In the genomic region with DNA sequence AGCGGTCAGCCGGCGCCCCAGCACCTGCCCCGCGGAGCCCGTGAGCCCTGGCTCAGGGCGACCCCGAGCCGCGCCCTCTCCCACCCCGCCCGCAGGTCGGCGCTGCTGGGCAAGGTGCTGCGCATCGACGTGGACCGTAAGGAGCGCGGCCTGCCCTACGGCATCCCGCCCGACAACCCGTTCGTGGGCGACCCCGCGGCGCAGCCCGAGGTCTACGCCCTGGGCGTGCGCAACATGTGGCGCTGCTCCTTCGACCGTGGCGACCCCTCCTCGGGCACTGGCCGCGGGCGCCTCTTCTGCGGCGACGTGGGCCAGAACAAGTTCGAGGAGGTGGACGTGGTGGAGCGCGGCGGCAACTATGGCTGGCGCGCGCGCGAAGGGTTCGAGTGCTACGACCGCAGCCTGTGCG, we compare ENCODE assay signal across 11 cellular contexts. TPM values are rescaled to one million over a fixed set of nuclear protein-coding genes. Genes with fewer than 3 reads are reported as not detected.
DNase-seq lines count a peak whose midpoint lies in the region; ATAC-seq and TF ChIP-seq lines count a peak whose summit lies in the region.
"Had no signal": no experiment of that assay in that cellular context is flagged by ENCODE, and none has a peak within 500 bp of the region (broad histone marks: within the 10 kb centered on the region; RNA-seq: fewer than 3 reads in every experiment).

No MANE protein-coding gene starts in this region.

- DNase-seq in activated T-cell treated with anti-CD3 and anti-CD28 coated beads, Interleukin-2, amount 50 U/mL, for 72 hours = peak; percentile 19 to 25
- DNase-seq in activated T-cell treated with anti-CD3 and anti-CD28 coated beads for 4 hours (no peak), suprapubic skin (ENCODE audit: low spot score in 2 of 2) (no peak), uterus (no peak), NCI-H510A treated with DMSO at 0.1 percent for 48 hours (lab: John Stamatoyannopoulos, UW) (no peak)
- DNase-seq in activated CD8-positive, alpha-beta T cell treated with anti-CD3 and anti-CD28 coated beads for 36 hours = peak; percentile 20
- DNase-seq in CD8-positive, alpha-beta memory T cell = no peak
- DNase-seq: KBM-7, nucleus accumbens, small intestine had no signal

- no peaks in the 10 kb centered on the region for H3K9me3 Mint-ChIP-seq in activated T-cell treated with anti-CD3 and anti-CD28 coated beads, Interleukin-2, amount 50 U/mL, for 72 hours
- no peaks in the 10 kb centered on the region for H3K9me3 Mint-ChIP-seq in activated CD8-positive, alpha-beta T cell treated with anti-CD3 and anti-CD28 coated beads for 36 hours
- no peaks in the 10 kb centered on the region for H3K9me3 Mint-ChIP-seq in CD8-positive, alpha-beta memory T cell

- H3K36me3 Mint-ChIP-seq in activated T-cell treated with anti-CD3 and anti-CD28 coated beads, Interleukin-2, amount 50 U/mL, for 72 hours (ENCODE audit: insufficient read depth in 2 of 2) = no peaks in the 10 kb centered on the region
- no peaks in the 10 kb centered on the region for H3K36me3 Mint-ChIP-seq in activated CD8-positive, alpha-beta T cell treated with anti-CD3 and anti-CD28 coated beads for 36 hours (ENCODE audit: low read depth)
- H3K36me3 Mint-ChIP-seq in CD8-positive, alpha-beta memory T cell = no peaks in the 10 kb centered on the region

- no peaks in the 10 kb centered on the region for H3K36me3 ChIP-seq in iPS-15b (ENCODE audit: control insufficient read depth, insufficient read depth, low read length)
- H3K36me3 ChIP-seq in suprapubic skin = no peaks in the 10 kb centered on the region
- H3K36me3 ChIP-seq in CD8-positive, alpha-beta memory T cell (ENCODE audit: insufficient read depth, low read length) = no peaks in the 10 kb centered on the region
- no peaks in the 10 kb centered on the region for H3K36me3 ChIP-seq in uterus

- H3K27me3 Mint-ChIP-seq in activated T-cell treated with anti-CD3 and anti-CD28 coated beads, Interleukin-2, amount 50 U/mL, for 72 hours (ENCODE audit: low read depth) = peaks cover 74% of the 10 kb centered on the region
- peaks cover 41% of the 10 kb centered on the region for H3K27me3 Mint-ChIP-seq in activated CD8-positive, alpha-beta T cell treated with anti-CD3 and anti-CD28 coated beads for 36 hours
- H3K27me3 Mint-ChIP-seq in CD8-positive, alpha-beta memory T cell = peaks cover 47 to 69% of the 10 kb centered on the region in 2 donors

- H3K4me3 ChIP-seq in iPS-15b (ENCODE audit: low read depth, low read length) = peak overlapping the region; percentile 31
- peak overlapping the region; percentile 26 for H3K4me3 ChIP-seq in suprapubic skin
- no peak overlapping the region for H3K4me3 ChIP-seq in CD8-positive, alpha-beta memory T cell (ENCODE audit: low read length)
- no peak overlapping the region for H3K4me3 ChIP-seq in uterus

- no peak overlapping the region for H3K27ac Mint-ChIP-seq in activated T-cell treated with anti-CD3 and anti-CD28 coated beads, Interleukin-2, amount 50 U/mL, for 72 hours
- H3K27ac Mint-ChIP-seq in activated CD8-positive, alpha-beta T cell treated with anti-CD3 and anti-CD28 coated beads for 36 hours = no peak overlapping the region
- no peak overlapping the region for H3K27ac Mint-ChIP-seq in CD8-positive, alpha-beta memory T cell

- CTCF ChIA-PET in activated CD8-positive, alpha-beta T cell treated with anti-CD3 and anti-CD28 coated beads for 36 hours (lab: Charles Lee) = no interaction called here
- CTCF ChIA-PET in CD8-positive, alpha-beta memory T cell (lab: Charles Lee) = no interaction called here

- H3K9me3 ChIP-seq in iPS-15b (ENCODE audit: control insufficient read depth, insufficient read depth, low read length) = no peaks in the 10 kb centered on the region
- no peaks in the 10 kb centered on the region for H3K9me3 ChIP-seq in suprapubic skin
- H3K9me3 ChIP-seq in CD8-positive, alpha-beta memory T cell (ENCODE audit: low read length) = no peaks in the 10 kb centered on the region
- H3K9me3 ChIP-seq in uterus = no peaks in the 10 kb centered on the region

- H3K4me1 ChIP-seq in iPS-15b (ENCODE audit: control insufficient read depth, insufficient read depth, low read length) (peaks cover 16% of the 10 kb centered on the region), suprapubic skin (peaks cover 10% of the 10 kb centered on the region), uterus (no peaks in the 10 kb centered on the region)
- no peaks in the 10 kb centered on the region for H3K4me1 ChIP-seq in CD8-positive, alpha-beta memory T cell (ENCODE audit: insufficient read depth, low read length)

- no peak for TF ChIP-seq CTCF in activated CD8-positive, alpha-beta T cell treated with anti-CD3 and anti-CD28 coated beads for 36 hours (IDR thresholded peaks at IDR 0.05)
- TF ChIP-seq CTCF in suprapubic skin (IDR thresholded peaks at IDR 0.05) = no peak
- TF ChIP-seq CTCF in uterus (IDR thresholded peaks at IDR 0.05) = no peak

- H3K27me3 ChIP-seq in iPS-15b (ENCODE audit: control insufficient read depth, insufficient read depth, low read length) (peaks cover 5% of the 10 kb centered on the region), suprapubic skin (peaks cover 43% of the 10 kb centered on the region), uterus (no peaks in the 10 kb centered on the region)
- H3K27me3 ChIP-seq in CD8-positive, alpha-beta memory T cell (ENCODE audit: insufficient read depth, low read length, poor library complexity, severe bottlenecking) = peaks cover 29% of the 10 kb centered on the region

- intact Hi-C loops in activated CD8-positive, alpha-beta T cell treated with anti-CD3 and anti-CD28 coated beads for 36 hours (cut with micrococcal nuclease) = no loop called here
- intact Hi-C loops in uterus (cut with DNase I; ENCODE audit: low total_unique reads) = no loop called here

- no CpG with 5 or more reads among the region's 58 CpGs for WGBS in suprapubic skin

- TF ChIP-seq POLR2A in suprapubic skin (IDR thresholded peaks at IDR 0.05) (no peak), uterus (IDR thresholded peaks at IDR 0.05) (no peak)

- H3K4me1 Mint-ChIP-seq in activated T-cell treated with anti-CD3 and anti-CD28 coated beads, Interleukin-2, amount 50 U/mL, for 72 hours (ENCODE audit: low read depth) = peaks cover 5% of the 10 kb centered on the region
- peaks cover 4% of the 10 kb centered on the region for H3K4me1 Mint-ChIP-seq in activated CD8-positive, alpha-beta T cell treated with anti-CD3 and anti-CD28 coated beads for 36 hours (ENCODE audit: low read depth)
- H3K4me1 Mint-ChIP-seq in CD8-positive, alpha-beta memory T cell = peaks cover 0 to 7% (median 0%) of the 10 kb centered on the region in 3 donors

- H3K4me3 Mint-ChIP-seq in activated T-cell treated with anti-CD3 and anti-CD28 coated beads, Interleukin-2, amount 50 U/mL, for 72 hours = no peak overlapping the region
- H3K4me3 Mint-ChIP-seq in activated CD8-positive, alpha-beta T cell treated with anti-CD3 and anti-CD28 coated beads for 36 hours = no peak overlapping the region
- no peak overlapping the region for H3K4me3 Mint-ChIP-seq in CD8-positive, alpha-beta memory T cell

- H3K27ac ChIP-seq in suprapubic skin (no peak overlapping the region), uterus (peak overlapping the region in 1 of 2 donors; percentile 42)
- no peak overlapping the region for H3K27ac ChIP-seq in CD8-positive, alpha-beta memory T cell (ENCODE audit: low read depth, low read length)

- peak; percentile 59 to 74 for ATAC-seq in activated T-cell treated with anti-CD3 and anti-CD28 coated beads, Interleukin-2, amount 50 U/mL, for 72 hours (replicated peaks in 1 of 2)
- peak; percentile 61 for ATAC-seq in activated CD8-positive, alpha-beta T cell treated with anti-CD3 and anti-CD28 coated beads for 36 hours

- no peak overlapping the region for H3K9ac ChIP-seq in iPS-15b (ENCODE audit: low read depth, low read length)

- POLR2A ChIA-PET in activated CD8-positive, alpha-beta T cell treated with anti-CD3 and anti-CD28 coated beads for 36 hours (lab: Charles Lee) = no interaction called here
- POLR2A ChIA-PET in CD8-positive, alpha-beta memory T cell (lab: Charles Lee) = no interaction called here

- TF ChIP-seq EP300 in suprapubic skin (IDR thresholded peaks at IDR 0.05) = no peak

RNA-seq across cellular contexts. Expression of gene HHIPL1, which starts 14.4 kb away (rescaled TPM):
- total RNA-seq in activated T-cell treated with anti-CD3 and anti-CD28 coated beads, Interleukin-2, amount 50 U/mL, for 72 hours = under 1 TPM; 0.39 to 0.58 TPM
- total RNA-seq in activated CD8-positive, alpha-beta T cell treated with anti-CD3 and anti-CD28 coated beads for 36 hours = under 1 TPM; 0.05 to 0.07 TPM
- total RNA-seq in suprapubic skin (1 to 10 TPM in 1 of 4 donors, under 1 TPM in 3; 0.13 to 4.7 (median 0.56) TPM), uterus (1 to 10 TPM in 3 of 4 donors, under 1 TPM in 1; under 0.01 to 8.2 (median 3.0) TPM)
- total RNA-seq in CD8-positive, alpha-beta memory T cell = under 1 TPM in 1 of 2 experiments, not detected in 1; 0.04 TPM
- not detected for polyA plus RNA-seq in CD8-positive, alpha-beta memory T cell

RNA-seq across cellular contexts. Expression of gene CYP46A1, which starts 24.8 kb away (rescaled TPM):
- under 1 TPM; 0.09 to 0.10 TPM for total RNA-seq in activated T-cell treated with anti-CD3 and anti-CD28 coated beads, Interleukin-2, amount 50 U/mL, for 72 hours
- under 1 TPM; 0.16 to 0.20 TPM for total RNA-seq in activated CD8-positive, alpha-beta T cell treated with anti-CD3 and anti-CD28 coated beads for 36 hours
- total RNA-seq in suprapubic skin (1 to 10 TPM in 2 of 4 donors, under 1 TPM in 1, not detected in 1; 0.47 to 2.0 (median 1.0) TPM), uterus (1 to 10 TPM in 2 of 4 donors, under 1 TPM in 2; 0.26 to 6.4 (median 1.7) TPM)
- total RNA-seq in CD8-positive, alpha-beta memory T cell = under 1 TPM; 0.07 to 0.20 TPM
- not detected for polyA plus RNA-seq in CD8-positive, alpha-beta memory T cell

RNA-seq across cellular contexts. Expression of gene CCDC85C, which starts 55.3 kb away (rescaled TPM):
- 10 to 100 TPM; 10.1 to 11.3 TPM for total RNA-seq in activated T-cell treated with anti-CD3 and anti-CD28 coated beads, Interleukin-2, amount 50 U/mL, for 72 hours
- total RNA-seq in activated CD8-positive, alpha-beta T cell treated with anti-CD3 and anti-CD28 coated beads for 36 hours = 1 to 10 TPM; 6.8 to 7.9 TPM
- total RNA-seq in suprapubic skin = 10 to 100 TPM; 18.8 to 53.2 (median 48.0) TPM
- total RNA-seq in CD8-positive, alpha-beta memory T cell = 1 to 10 TPM; 4.2 to 5.3 TPM
- polyA plus RNA-seq in CD8-positive, alpha-beta memory T cell = 1.2 TPM
- 10 to 100 TPM in 2 of 4 donors, 1 to 10 TPM in 1, under 1 TPM in 1; 0.88 to 56.3 (median 13.6) TPM for total RNA-seq in uterus

Comparison
In these comparisons a context has a peak if more than half of its experiments do, and no peak if none do; other contexts are left out.
1. DNase-seq: peak in activated T-cell treated with anti-CD3 and anti-CD28 coated beads, Interleukin-2, amount 50 U/mL, for 72 hours (2 of 2) and activated CD8-positive, alpha-beta T cell treated with anti-CD3 and anti-CD28 coated beads for 36 hours (single experiment); none in activated T-cell treated with anti-CD3 and anti-CD28 coated beads for 4 hours (single experiment), suprapubic skin (0 of 2), CD8-positive, alpha-beta memory T cell (0 of 5), uterus (0 of 2) and NCI-H510A treated with DMSO at 0.1 percent for 48 hours (single experiment).
2. H3K4me3 ChIP-seq: peak in iPS-15b (single experiment) and suprapubic skin (single experiment); none in CD8-positive, alpha-beta memory T cell (single experiment) and uterus (0 of 2).